Comparison of ENCODE assay signal across 1 cellular context in the genomic region with DNA sequence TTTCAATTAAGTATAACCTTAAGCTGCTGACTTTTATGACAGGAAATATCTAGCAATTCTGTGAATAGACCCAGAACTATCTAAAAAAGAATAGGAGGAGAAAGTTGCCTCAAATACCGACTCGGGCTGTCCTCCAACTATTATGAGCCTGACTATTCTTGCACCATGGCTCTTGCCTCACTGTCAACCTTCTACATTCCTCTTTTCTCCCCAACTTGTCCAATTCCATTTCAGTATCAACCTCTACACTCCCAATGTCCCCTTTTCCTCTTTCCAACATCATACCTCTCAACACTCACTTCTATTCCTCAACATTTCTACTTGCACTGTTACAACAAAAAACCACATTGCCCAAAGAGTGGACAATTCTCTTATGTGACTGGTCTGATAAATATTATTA.
TF ChIP-seq lines count a peak whose summit lies in the region.

No MANE protein-coding gene starts in this region.

TF ChIP-seq in endothelial cell of umbilical vein, 7 proteins besides CTCF, POLR2A, EP300 and RAD21:
- TF ChIP-seq, protein P1, sequence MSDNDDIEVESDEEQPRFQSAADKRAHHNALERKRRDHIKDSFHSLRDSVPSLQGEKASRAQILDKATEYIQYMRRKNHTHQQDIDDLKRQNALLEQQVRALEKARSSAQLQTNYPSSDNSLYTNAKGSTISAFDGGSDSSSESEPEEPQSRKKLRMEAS (IDR thresholded peaks at IDR 0.05; ENCODE audit: insufficient read depth, insufficient read length): no peak
- TF ChIP-seq MYC (IDR thresholded peaks at IDR 0.05; ENCODE audit: low read depth, low read length): no peak
- no peak for TF ChIP-seq FOS (IDR thresholded peaks at IDR 0.05; ENCODE audit: borderline replicate concordance, insufficient read depth, low read length)
